Comparison of ENCODE assay signal across 12 cellular contexts in the genomic region with DNA sequence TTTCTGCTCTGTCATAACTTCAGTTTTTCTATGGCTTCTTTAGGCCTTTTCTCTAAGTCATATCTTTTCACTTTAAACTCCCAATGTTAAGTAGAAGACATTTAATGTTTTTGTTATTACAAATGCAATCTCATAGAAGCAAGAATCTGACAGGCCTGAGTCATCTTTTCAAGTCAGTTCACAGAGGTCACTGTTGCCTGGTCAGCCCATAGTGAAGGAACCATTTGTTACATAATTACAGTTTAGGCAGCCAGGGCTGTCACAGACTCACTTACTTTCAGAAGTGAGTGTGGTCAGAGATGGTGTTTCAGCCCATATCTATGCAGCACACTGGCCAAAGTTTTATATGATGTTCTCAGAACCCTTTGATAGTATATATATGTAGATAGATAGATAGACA.
DNase-seq lines count a peak whose midpoint lies in the region; ATAC-seq, FAIRE-seq and TF ChIP-seq lines count a peak whose summit lies in the region.
"Had no signal": no experiment of that assay in that cellular context is flagged by ENCODE, and none has a peak within 500 bp of the region (broad histone marks: within the 10 kb centered on the region; RNA-seq: fewer than 3 reads in every experiment).

No MANE protein-coding gene starts in this region.

- POLR2A ChIA-PET in RWPE1 (lab: Yijun Ruan, JAX; ENCODE audit: low non-redundant PET) = no interaction called here

- no peak for TF ChIP-seq CTCF in RWPE1 (conservative IDR thresholded peaks at IDR 0.05; ENCODE audit: low read depth)
- TF ChIP-seq CTCF in fibroblast of pulmonary artery (IDR thresholded peaks at IDR 0.05; ENCODE audit: low read length, missing control alignments) = no peak

- peak; percentile 7 for DNase-seq in H54 (ENCODE audit: insufficient read length, low spot score)
- peak; percentile 5 for DNase-seq in RWPE1 (ENCODE audit: low spot score)
- DNase-seq in fibroblast of pulmonary artery (ENCODE audit: low read depth) = peak; percentile 61
- DNase-seq in skeletal muscle cell (ENCODE audit: low read depth) = peak; percentile 63
- DNase-seq in NCI-H524 (lab: John Stamatoyannopoulos, UW) = no peak
- DNase-seq: left ventricle myocardium inferior, Peyer's patch, tibial artery had no signal

- CTCF ChIA-PET in RWPE1 (lab: Yijun Ruan, JAX) = no interaction called here

- no peak overlapping the region for H3K4me3 ChIP-seq in fibroblast of pulmonary artery (replicated peaks; ENCODE audit: low read depth, low read length)
- H3K4me3 ChIP-seq in skeletal muscle cell (ENCODE audit: low read depth, low read length) = no peak overlapping the region
- H3K4me3 ChIP-seq: left ventricle myocardium inferior, Peyer's patch, tibial artery had no signal

- ATAC-seq in GM19467 (IDR thresholded peaks at IDR 0.05; ENCODE audit: unreplicated experiment) (no peak), HG02642 (IDR thresholded peaks at IDR 0.05; ENCODE audit: poor library complexity, unreplicated experiment) (no peak)
- ATAC-seq: activated naive CD4-positive, alpha-beta T cell treated with anti-CD3 and anti-CD28 coated beads, Interleukin-2, amount 50 U/mL, for 72 hours had no signal

- H3K27ac ChIP-seq in RWPE1 = no peak overlapping the region
- H3K27ac ChIP-seq: left ventricle myocardium inferior, neutrophil, Peyer's patch, tibial artery had no signal

- peak; percentile 94 for FAIRE-seq in H54 (lab: Jason Lieb, UNC)

- TF ChIP-seq POLR2A in H54 (IDR thresholded peaks at IDR 0.05; ENCODE audit: low read depth, low read length) = no peak

Comparison
In these comparisons a context has a peak if more than half of its experiments do, and no peak if none do; other contexts are left out.
1. DNase-seq: peak in H54 (single experiment), RWPE1 (single experiment), fibroblast of pulmonary artery (single experiment) and skeletal muscle cell (single experiment); none in NCI-H524 (0 of 2).